17 cellular contexts compared by ENCODE assay signal in the genomic region with DNA sequence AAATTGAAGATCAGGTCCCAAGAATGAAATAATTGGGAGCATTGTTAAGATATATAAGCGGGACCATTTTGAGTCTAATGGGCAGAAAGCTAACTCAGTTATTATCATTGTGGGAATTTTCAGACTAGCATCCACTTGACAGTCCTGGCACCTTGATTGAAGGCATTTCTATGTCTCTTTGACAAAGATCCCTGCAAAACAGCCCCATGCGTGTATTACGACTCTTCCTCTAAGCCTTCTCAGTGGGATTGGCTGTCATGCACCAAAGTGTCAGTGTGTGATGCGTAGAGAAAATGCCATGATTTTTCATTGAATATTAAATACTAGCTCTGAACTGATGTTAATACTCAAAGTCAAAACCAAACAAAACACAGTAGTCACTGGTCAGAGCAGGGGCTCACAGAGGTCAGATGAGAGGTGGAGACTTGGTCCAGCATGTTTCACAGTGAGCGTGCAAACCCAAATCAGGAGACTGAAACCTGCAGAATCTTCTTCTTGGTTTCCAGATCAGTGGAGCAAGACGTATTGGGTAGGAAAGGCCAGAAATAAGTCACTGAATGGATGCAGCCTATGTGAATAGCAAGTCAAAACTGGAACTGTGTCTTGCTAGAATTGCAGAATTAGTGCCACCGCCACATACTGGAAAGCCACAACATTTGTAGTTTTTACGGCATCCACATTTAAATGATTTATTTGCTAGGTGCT.
DNase-seq lines count a peak whose midpoint lies in the region; ATAC-seq lines count a peak whose summit lies in the region.
"Had no signal": no experiment of that assay in that cellular context is flagged by ENCODE, and none has a peak within 500 bp of the region (broad histone marks: within the 10 kb centered on the region; RNA-seq: fewer than 3 reads in every experiment).

No MANE protein-coding gene starts in this region.

- H3K79me2 ChIP-seq in mesendoderm (ENCODE audit: control insufficient read depth, insufficient read depth, low read length) = no peaks in the 10 kb centered on the region

- H3K4me3 ChIP-seq in mesendoderm (ENCODE audit: low read length) = no peak overlapping the region
- H3K4me3 ChIP-seq: adrenal gland, sigmoid colon, upper lobe of left lung had no signal

- DNase-seq in glomerular visceral epithelial cell (ENCODE audit: extremely low spot score) (peak; percentile 73), mesendoderm (no peak), H4 (ENCODE audit: low spot score) (no peak), NOMO-1 (lab: John Stamatoyannopoulos, UW; ENCODE audit: unreplicated experiment in 2 of 2) (no peak), retina (no peak)
- DNase-seq: activated CD8-positive, alpha-beta memory T cell treated with anti-CD3 and anti-CD28 coated beads, Interleukin-2, amount 10 ng/mL, durations not matched to agents 7 days and 5 days; adrenal gland; BE2C; GDM1; naive B cell; PC-3; sigmoid colon; T-helper 17 cell; upper lobe of left lung had no signal

- H3K27me3 ChIP-seq in mesendoderm (ENCODE audit: insufficient read depth, low read length, poor library complexity) = no peaks in the 10 kb centered on the region
- H3K27me3 ChIP-seq: adrenal gland, BE2C, sigmoid colon, upper lobe of left lung had no signal

- H2BK5ac ChIP-seq in mesendoderm (ENCODE audit: low read length) = no peak overlapping the region

- no peak overlapping the region for H3K4ac ChIP-seq in mesendoderm (ENCODE audit: low read depth, low read length)

- H3K4me1 ChIP-seq in mesendoderm (ENCODE audit: control insufficient read depth, low read depth, low read length) = no peaks in the 10 kb centered on the region
- H3K4me1 ChIP-seq: adrenal gland, BE2C had no signal

- H4K8ac ChIP-seq in mesendoderm (ENCODE audit: low read depth, low read length) = no peak overlapping the region

- H3K27ac ChIP-seq in mesendoderm (ENCODE audit: low read depth, low read length) = no peak overlapping the region
- H3K27ac ChIP-seq: adrenal gland, sigmoid colon, upper lobe of left lung had no signal

- no CpG with 5 or more reads among the region's 8 CpGs for WGBS in mesendoderm (ENCODE audit: extremely low coverage, insufficient coverage, low lambda C conversion rate)

- ATAC-seq in GM18517 (IDR thresholded peaks at IDR 0.05; ENCODE audit: unreplicated experiment) = peak; percentile 66
- ATAC-seq in GM21447 (IDR thresholded peaks at IDR 0.05; ENCODE audit: unreplicated experiment) = peak; percentile 88
- ATAC-seq in HG03045 (IDR thresholded peaks at IDR 0.05; ENCODE audit: unreplicated experiment) = peak; percentile 67
- ATAC-seq: activated CD8-positive, alpha-beta memory T cell treated with anti-CD3 and anti-CD28 coated beads, Interleukin-2, amount 10 ng/mL, durations not matched to agents 7 days and 5 days; PC-3; T-helper 17 cell had no signal

- H3K9ac ChIP-seq in mesendoderm (ENCODE audit: low read length) = no peak overlapping the region

- H3K56ac ChIP-seq in mesendoderm (ENCODE audit: low read length) = no peak overlapping the region

- no peak overlapping the region for H3K18ac ChIP-seq in mesendoderm (ENCODE audit: low read length)

- no peaks in the 10 kb centered on the region for H3K79me1 ChIP-seq in mesendoderm (ENCODE audit: low read length)

- H3K4me2 ChIP-seq in mesendoderm (ENCODE audit: low read length) = no peak overlapping the region

- no peaks in the 10 kb centered on the region for H3K36me3 ChIP-seq in mesendoderm (ENCODE audit: control insufficient read depth, insufficient read depth, low read length)
- H3K36me3 ChIP-seq: adrenal gland, BE2C, sigmoid colon, upper lobe of left lung had no signal

- no peak overlapping the region for H2AK5ac ChIP-seq in mesendoderm (ENCODE audit: low read length)

- no peak overlapping the region for H4K5ac ChIP-seq in mesendoderm (ENCODE audit: low read length)

- no peak overlapping the region for H2BK15ac ChIP-seq in mesendoderm (replicated peaks; ENCODE audit: low read depth)

- no peak overlapping the region for H2BK120ac ChIP-seq in mesendoderm (ENCODE audit: low read depth, low read length)

- H3K23ac ChIP-seq in mesendoderm (ENCODE audit: low read length) = no peak overlapping the region
